In genomic region chr18:67467188-67467587, GRCh38 we compare ENCODE assay signal across 18 cellular contexts. TPM values are rescaled to one million over a fixed set of nuclear protein-coding genes. Genes with fewer than 3 reads are reported as not detected.
A peak's percentile ranks its signal among the peaks of the same experiment; 100 is the strongest.
DNase-seq lines count a peak whose midpoint lies in the region; TF ChIP-seq lines count a peak whose summit lies in the region.
"Had no signal": no experiment of that assay in that cellular context is flagged by ENCODE, and none has a peak within 500 bp of the region (broad histone marks: within the 10 kb centered on the region; RNA-seq: fewer than 3 reads in every experiment).

No MANE protein-coding gene starts in this region.

- in situ Hi-C loops in brain microvascular endothelial cell (cut with HindIII; ENCODE audit: low pct_ligation_motif_present, low sequenced_read_pairs) = no loop called here

- no peaks in the 10 kb centered on the region for H3K36me3 Mint-ChIP-seq in Caco-2 (ENCODE audit: insufficient read depth, unreplicated experiment)
- H3K36me3 Mint-ChIP-seq: CD8-positive, alpha-beta T cell had no signal

- no peaks in the 10 kb centered on the region for H4K20me1 ChIP-seq in BLaER1 treated with 17β-estradiol and CSF1 and Interleukin-3, amounts not matched to agents 10 nM and 100 nM
- no peaks in the 10 kb centered on the region for H4K20me1 ChIP-seq in neural cell (ENCODE audit: insufficient read depth)

- TF ChIP-seq EP300 in neural cell (conservative IDR thresholded peaks at IDR 0.05; ENCODE audit: poor library complexity, severe bottlenecking) = peak; percentile 58

- H3K27me3 Mint-ChIP-seq in Caco-2 (ENCODE audit: insufficient read depth, unreplicated experiment) = no peaks in the 10 kb centered on the region

- H3K9ac ChIP-seq in BLaER1 treated with 17β-estradiol and CSF1 and Interleukin-3, amounts not matched to agents 10 nM and 100 nM = 0 out of 22 replicates have a peak overlapping the region, but pooled peaks of 1 of the 11 experiments have one; percentile 26
- H3K9ac ChIP-seq in neural cell (ENCODE audit: low read length) = no peak overlapping the region
- H3K9ac ChIP-seq: SK-N-SH had no signal

- H3K4me3 ChIP-seq in BLaER1 treated with 17β-estradiol and CSF1 and Interleukin-3, amounts not matched to agents 10 nM and 100 nM = no peak overlapping the region
- H3K4me3 ChIP-seq in neural cell (ENCODE audit: low read length) = peak overlapping the region; percentile 26
- H3K4me3 ChIP-seq in Caco-2 (ENCODE audit: low read depth, low read length) = no peak overlapping the region
- H3K4me3 ChIP-seq in brain microvascular endothelial cell (ENCODE audit: low read depth, low read length) = no peak overlapping the region
- H3K4me3 ChIP-seq: HAP-1, Peyer's patch had no signal

- intact Hi-C loops in Caco-2 (cut with micrococcal nuclease; ENCODE audit: unreplicated experiment) = no loop called here

- H3F3A ChIP-seq in neural cell (ENCODE audit: insufficient read depth, low read length, poor library complexity, severe bottlenecking) = peaks cover 3% of the 10 kb centered on the region

- peaks cover 10 to 32% (median 25%) of the 10 kb centered on the region in 11 experiments; a peak in 19 of 22 replicates for H3K9me3 ChIP-seq in BLaER1 treated with 17β-estradiol and CSF1 and Interleukin-3, amounts not matched to agents 10 nM and 100 nM (replicated peaks in 1 of 11)
- H3K9me3 ChIP-seq in neural cell (ENCODE audit: low read length) (no peaks in the 10 kb centered on the region), Caco-2 (no peaks in the 10 kb centered on the region)
- H3K9me3 ChIP-seq: HAP-1, Peyer's patch had no signal

- H3K4me2 ChIP-seq in BLaER1 treated with 17β-estradiol and CSF1 and Interleukin-3, amounts not matched to agents 10 nM and 100 nM = peak overlapping the region in 9 of 11 experiments; percentile 10 to 71 (median 58); a peak in 17 of 22 replicates
- H3K4me2 ChIP-seq in neural cell (ENCODE audit: low read length) = peak overlapping the region; percentile 37
- H3K4me2 ChIP-seq: SK-N-SH had no signal

- no peaks in the 10 kb centered on the region for H3K4me1 Mint-ChIP-seq in Caco-2 (ENCODE audit: low read depth, unreplicated experiment)

- no peak overlapping the region for H2AFZ ChIP-seq in neural cell (ENCODE audit: low read depth, low read length)

- TF ChIP-seq RAD21 in neural cell (conservative IDR thresholded peaks at IDR 0.05) = no peak

- H3K27ac Mint-ChIP-seq in Caco-2 (ENCODE audit: unreplicated experiment) = no peak overlapping the region
- H3K27ac Mint-ChIP-seq: CD8-positive, alpha-beta T cell had no signal

- DNase-seq in NCI-H1417 (lab: John Stamatoyannopoulos, UW) (peak in 2 of 3 experiments; percentile 70 to 97), NCI-H748 treated with DMSO at 0.1 percent for 48 hours (lab: John Stamatoyannopoulos, UW) (peak; percentile 33), Caco-2 (no peak), brain microvascular endothelial cell (no peak)
- DNase-seq in stimulated activated CD4-positive, alpha-beta T cell treated with anti-CD3 and anti-CD28 coated beads, Interleukin-15, amount 100 ng/mL, for 24 hours = no peak
- DNase-seq: ACHN; CD8-positive, alpha-beta T cell; Kasumi-1; NCI-H1694; NCI-H2171 treated with DMSO at 0.1 percent for 48 hours; NCI-H526; Peyer's patch; Right ventricle myocardium superior; SK-N-SH; T-helper 1 cell had no signal

- H3K4me1 ChIP-seq in BLaER1 treated with 17β-estradiol and CSF1 and Interleukin-3, amounts not matched to agents 10 nM and 100 nM = peaks cover 4 to 40% (median 27%) of the 10 kb centered on the region in 10 experiments; a peak in 16 of 20 replicates
- H3K4me1 ChIP-seq in Caco-2 = no peaks in the 10 kb centered on the region
- H3K4me1 ChIP-seq: HAP-1, Peyer's patch had no signal

- H3K27me3 ChIP-seq in BLaER1 treated with 17β-estradiol and CSF1 and Interleukin-3, amounts not matched to agents 10 nM and 100 nM = no peaks in the 10 kb centered on the region
- H3K27me3 ChIP-seq in neural cell (ENCODE audit: insufficient read depth, low read depth, low read length) (no peaks in the 10 kb centered on the region), Caco-2 (replicated peaks; ENCODE audit: control insufficient read depth, insufficient read depth, low read length) (no peaks in the 10 kb centered on the region), brain microvascular endothelial cell (replicated peaks) (no peaks in the 10 kb centered on the region)
- H3K27me3 ChIP-seq: Peyer's patch had no signal

- H3K36me3 ChIP-seq in BLaER1 treated with 17β-estradiol and CSF1 and Interleukin-3, amounts not matched to agents 10 nM and 100 nM = no peaks in the 10 kb centered on the region
- no peaks in the 10 kb centered on the region for H3K36me3 ChIP-seq in neural cell (ENCODE audit: insufficient read depth, low read length)
- H3K36me3 ChIP-seq in Caco-2 (ENCODE audit: control insufficient read depth, insufficient read depth, low read length) = no peaks in the 10 kb centered on the region
- no peaks in the 10 kb centered on the region for H3K36me3 ChIP-seq in brain microvascular endothelial cell (replicated peaks)
- H3K36me3 ChIP-seq: HAP-1, Peyer's patch had no signal

- no peaks in the 10 kb centered on the region for H3K79me2 ChIP-seq in neural cell (replicated peaks; ENCODE audit: insufficient read depth, low read length)

- H3K4me3 Mint-ChIP-seq in Caco-2 (ENCODE audit: unreplicated experiment) = no peak overlapping the region
- H3K4me3 Mint-ChIP-seq: CD8-positive, alpha-beta T cell had no signal

- CTCF ChIA-PET in Caco-2 (lab: Charles Lee) = no interaction called here

- TF ChIP-seq CTCF in neural cell (IDR thresholded peaks at IDR 0.05; ENCODE audit: poor library complexity, severe bottlenecking) (no peak), Caco-2 (IDR thresholded peaks at IDR 0.05; ENCODE audit: insufficient read depth in 1 of 2, low read depth in 1 of 2, low read length in 1 of 2, severe bottlenecking in 1 of 2, unreplicated experiment in 1 of 2) (no peak), brain microvascular endothelial cell (IDR thresholded peaks at IDR 0.05; ENCODE audit: low read depth, low read length, missing control alignments) (no peak)

- H3K9me2 ChIP-seq in neural cell (ENCODE audit: insufficient read depth, low read length) = no peaks in the 10 kb centered on the region
- H3K9me2 ChIP-seq: SK-N-SH had no signal

- no TSS peak for BruUV-seq in Caco-2 (replicated peaks; lab: Mats Ljungman, UMichigan)

- H3K9me3 Mint-ChIP-seq in Caco-2 (ENCODE audit: unreplicated experiment) = no peaks in the 10 kb centered on the region
- H3K9me3 Mint-ChIP-seq: CD8-positive, alpha-beta T cell had no signal

- POLR2A ChIA-PET in Caco-2 (lab: Charles Lee) = no interaction called here

- H3K27ac ChIP-seq in BLaER1 treated with 17β-estradiol and CSF1 and Interleukin-3, amounts not matched to agents 10 nM and 100 nM = peak overlapping the region in 5 of 11 experiments; percentile 23 to 74 (median 58); a peak in 9 of 22 replicates
- H3K27ac ChIP-seq in neural cell (ENCODE audit: low read length) (peak overlapping the region; percentile 39), brain microvascular endothelial cell (no peak overlapping the region)
- H3K27ac ChIP-seq: Peyer's patch had no signal

TF ChIP-seq in neural cell, 6 proteins besides CTCF, POLR2A, EP300 and RAD21:
- peak; percentile 73 for TF ChIP-seq REST (IDR thresholded peaks at IDR 0.05; ENCODE audit: borderline replicate concordance)
- TF ChIP-seq SMC3 (conservative IDR thresholded peaks at IDR 0.05; ENCODE audit: poor library complexity) = peak; percentile 12
- TF ChIP-seq MXI1 (conservative IDR thresholded peaks at IDR 0.05; ENCODE audit: poor library complexity, severe bottlenecking) = peak; percentile 43
- no peak for TF ChIP-seq TAF1 (IDR thresholded peaks at IDR 0.05; ENCODE audit: low read depth)
- TF ChIP-seq POLR2AphosphoS5 (IDR thresholded peaks at IDR 0.05) = peak; percentile 78
- TF ChIP-seq EZH2 (IDR thresholded peaks at IDR 0.05; ENCODE audit: borderline replicate concordance, insufficient read depth, low read length, poor library complexity, severe bottlenecking) = no peak

RNA-seq across cellular contexts. Expression of gene DSEL, which starts 49.3 kb away (rescaled TPM):
- 31.2 and 33.6 TPM in 2 replicates for polyA plus RNA-seq in neural cell
- polyA minus RNA-seq in neural cell = 214 and 259 TPM in 2 replicates
- 0.16 and 0.18 TPM in 2 replicates for total RNA-seq in Caco-2 (2022)

Comparison
In these comparisons a context has a peak if more than half of its experiments do, and no peak if none do; other contexts are left out.
1. DNase-seq: peak in NCI-H1417 (2 of 3) and NCI-H748 treated with DMSO at 0.1 percent for 48 hours (single experiment); none in stimulated activated CD4-positive, alpha-beta T cell treated with anti-CD3 and anti-CD28 coated beads, Interleukin-15, amount 100 ng/mL, for 24 hours (single experiment), Caco-2 (0 of 2) and brain microvascular endothelial cell (single experiment).